ENCODE assay signal across 1 cellular context in the genomic region with DNA sequence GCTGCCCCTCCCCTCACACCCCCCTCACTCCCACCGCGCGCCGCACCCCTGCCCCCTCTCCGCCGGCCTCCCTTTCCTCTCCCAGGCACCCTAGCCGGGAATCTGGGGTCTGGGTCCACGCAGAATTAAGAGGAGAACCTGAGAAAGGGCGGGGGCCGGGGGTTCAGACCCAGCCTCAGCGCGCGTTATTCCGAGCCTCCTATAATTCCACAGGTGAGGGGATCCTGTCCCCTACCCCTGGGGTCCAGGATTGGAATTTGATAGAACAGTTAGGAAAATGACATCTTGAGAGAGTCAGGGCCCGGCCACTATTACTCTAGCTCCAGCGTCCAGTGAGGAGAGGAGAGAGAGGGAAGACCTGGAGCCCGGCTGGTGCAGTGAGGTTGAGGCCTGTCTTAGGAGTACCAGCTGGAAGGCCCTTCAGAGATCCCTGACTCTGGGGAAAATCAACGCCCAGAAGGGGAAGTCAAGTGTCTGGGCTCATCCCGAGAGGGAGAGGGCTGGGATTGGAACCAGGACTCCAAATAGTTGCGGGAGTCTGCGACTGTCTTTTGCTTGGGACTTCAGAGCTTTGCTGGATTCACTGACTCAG.
TF ChIP-seq lines count a peak whose summit lies in the region.

No MANE protein-coding gene starts in this region.

TF ChIP-seq in endothelial cell of umbilical vein, 7 proteins besides CTCF, POLR2A, EP300 and RAD21:
- TF ChIP-seq FOS (IDR thresholded peaks at IDR 0.05; ENCODE audit: borderline replicate concordance, insufficient read depth, low read length) (no peak), MYC (IDR thresholded peaks at IDR 0.05; ENCODE audit: low read depth, low read length) (no peak), POLR2AphosphoS5 (IDR thresholded peaks at IDR 0.05; ENCODE audit: insufficient read depth, low read depth, low read length) (no peak), EZH2 (IDR thresholded peaks at IDR 0.05; ENCODE audit: borderline replicate concordance, low read depth, low read length, severe bottlenecking) (no peak), GATA2 (IDR thresholded peaks at IDR 0.05; ENCODE audit: insufficient read depth, insufficient read length, low read depth, low read length) (no peak), JUN (IDR thresholded peaks at IDR 0.05; ENCODE audit: borderline replicate concordance, insufficient read depth, insufficient read length, low read depth) (no peak)
- TF ChIP-seq, protein P1, sequence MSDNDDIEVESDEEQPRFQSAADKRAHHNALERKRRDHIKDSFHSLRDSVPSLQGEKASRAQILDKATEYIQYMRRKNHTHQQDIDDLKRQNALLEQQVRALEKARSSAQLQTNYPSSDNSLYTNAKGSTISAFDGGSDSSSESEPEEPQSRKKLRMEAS (IDR thresholded peaks at IDR 0.05; ENCODE audit: insufficient read depth, insufficient read length): no peak
